In genomic region chr4:32460972-32461371, GRCh38 we compare ENCODE assay signal across 28 cellular contexts.
"Had no signal": no experiment of that assay in that cellular context is flagged by ENCODE, and none has a peak within 500 bp of the region (broad histone marks: within the 10 kb centered on the region; RNA-seq: fewer than 3 reads in every experiment).

No MANE protein-coding gene starts in this region.

- H3K27me3 ChIP-seq: stomach, suprapubic skin, testis, thyroid gland, tibial artery, tibial nerve, transverse colon, upper lobe of left lung, upper lobe of right lung, uterus, vagina had no signal

- FAIRE-seq: urothelium cell line had no signal

- H3K9me3 ChIP-seq: suprapubic skin, testis, thoracic aorta, thyroid gland, tibial artery, tibial nerve, transverse colon, upper lobe of left lung, upper lobe of right lung, uterus, vagina had no signal

- H3K4me1 Mint-ChIP-seq: stimulated activated effector memory CD8-positive, alpha-beta T cell treated with anti-CD3 and anti-CD28 coated beads, Interleukin-12 subunit alpha, Interleukin-12 subunit beta, amount 100 ng/mL, for 72 hours; stimulated activated memory B cell treated with anti-CD40 and anti-IgM and Interleukin-4, amounts not matched to agents 10 μg/mL and 1 μg/mL and 100 μg/mL, for 72 hours; stimulated activated naive B cell treated with anti-CD40 and anti-IgM and Interleukin-4, amounts not matched to agents 10 μg/mL and 1 μg/mL and 100 μg/mL, for 72 hours; stimulated activated naive CD8-positive, alpha-beta T cell treated with anti-CD3 and anti-CD28 coated beads, Interleukin-15, amount 100 ng/mL, for 72 hours had no signal

- DNase-seq: stimulated activated CD4-positive, alpha-beta T cell treated with anti-CD3 and anti-CD28 coated beads, Interleukin-2, amount 100 ng/mL, for 48 hours; stimulated activated CD4-positive, alpha-beta T cell treated with anti-CD3 and anti-CD28 coated beads, Interleukin-4, amount 100 ng/mL, for 1 hour; stimulated activated CD4-positive, alpha-beta T cell treated with anti-CD3 and anti-CD28 coated beads, Interleukin-4, amount 100 ng/mL, for 24 hours; stimulated activated CD4-positive, alpha-beta T cell treated with anti-CD3 and anti-CD28 coated beads, Interleukin-4, amount 100 ng/mL, for 4 hours; stimulated activated CD8-positive, alpha-beta memory T cell treated with anti-CD3 and anti-CD28 coated beads, Interleukin-4, amount 100 ng/mL, for 48 hours; stimulated activated naive B cell treated with anti-CD40 and anti-IgM and Interleukin-4, amounts not matched to agents 10 μg/mL and 1 μg/mL and 100 μg/mL, for 72 hours; stimulated activated naive CD4-positive, alpha-beta T cell; stimulated activated naive CD4-positive, alpha-beta T cell treated with Interleukin-2 at 50 U/mL for 16 hours; stimulated activated naive CD8-positive, alpha-beta T cell treated with anti-CD3 and anti-CD28 coated beads, Interleukin-15, amount 100 ng/mL, for 72 hours; stimulated activated naive CD8-positive, alpha-beta T cell treated with anti-CD3 and anti-CD28 coated beads, Interleukin-15, Interleukin-2, amounts not matched to agents 100 U/mL and 50 U/mL, for 24 hours; stomach; substantia nigra; testis; thyroid gland; tibial artery; transverse colon; upper lobe of left lung; upper lobe of right lung; uterus had no signal

- H3K27ac Mint-ChIP-seq: stimulated activated effector memory CD8-positive, alpha-beta T cell treated with anti-CD3 and anti-CD28 coated beads, Interleukin-12 subunit alpha, Interleukin-12 subunit beta, amount 100 ng/mL, for 72 hours; stimulated activated memory B cell treated with anti-CD40 and anti-IgM and Interleukin-4, amounts not matched to agents 10 μg/mL and 1 μg/mL and 100 μg/mL, for 72 hours; stimulated activated naive B cell treated with anti-CD40 and anti-IgM and Interleukin-4, amounts not matched to agents 10 μg/mL and 1 μg/mL and 100 μg/mL, for 72 hours; stimulated activated naive CD8-positive, alpha-beta T cell treated with anti-CD3 and anti-CD28 coated beads, Interleukin-15, amount 100 ng/mL, for 72 hours; stimulated activated naive CD8-positive, alpha-beta T cell treated with anti-CD3 and anti-CD28 coated beads, Interleukin-15, Interleukin-2, amounts not matched to agents 100 ng/mL and 50 ng/mL, for 24 hours; type B pancreatic cell had no signal

- ATAC-seq: stimulated activated effector memory CD8-positive, alpha-beta T cell treated with anti-CD3 and anti-CD28 coated beads, Interleukin-12 subunit alpha, Interleukin-12 subunit beta, amount 100 ng/mL, for 72 hours; stimulated activated memory B cell treated with anti-CD40 and anti-IgM and Interleukin-4, amounts not matched to agents 10 μg/mL and 1 μg/mL and 100 μg/mL, for 72 hours; stimulated activated naive B cell treated with anti-CD40 and anti-IgM and Interleukin-4, amounts not matched to agents 10 μg/mL and 1 μg/mL and 100 μg/mL, for 72 hours; stimulated activated naive CD8-positive, alpha-beta T cell treated with anti-CD3 and anti-CD28 coated beads, Interleukin-15, amount 100 ng/mL, for 72 hours; stimulated activated naive CD8-positive, alpha-beta T cell treated with anti-CD3 and anti-CD28 coated beads, Interleukin-15, Interleukin-2, amounts not matched to agents 100 U/mL and 50 U/mL, for 24 hours; upper lobe of right lung had no signal

- H3K4me3 Mint-ChIP-seq: stimulated activated effector memory CD8-positive, alpha-beta T cell treated with anti-CD3 and anti-CD28 coated beads, Interleukin-12 subunit alpha, Interleukin-12 subunit beta, amount 100 ng/mL, for 72 hours; stimulated activated memory B cell treated with anti-CD40 and anti-IgM and Interleukin-4, amounts not matched to agents 10 μg/mL and 1 μg/mL and 100 μg/mL, for 72 hours; stimulated activated naive B cell treated with anti-CD40 and anti-IgM and Interleukin-4, amounts not matched to agents 10 μg/mL and 1 μg/mL and 100 μg/mL, for 72 hours; stimulated activated naive CD8-positive, alpha-beta T cell treated with anti-CD3 and anti-CD28 coated beads, Interleukin-15, amount 100 ng/mL, for 72 hours; stimulated activated naive CD8-positive, alpha-beta T cell treated with anti-CD3 and anti-CD28 coated beads, Interleukin-15, Interleukin-2, amounts not matched to agents 100 ng/mL and 50 ng/mL, for 24 hours; type B pancreatic cell had no signal

- H3K9me3 Mint-ChIP-seq: stimulated activated naive B cell treated with anti-CD40 and anti-IgM and Interleukin-4, amounts not matched to agents 10 μg/mL and 1 μg/mL and 100 μg/mL, for 72 hours; stimulated activated naive CD8-positive, alpha-beta T cell treated with anti-CD3 and anti-CD28 coated beads, Interleukin-15, amount 100 ng/mL, for 72 hours had no signal

- H3K27ac ChIP-seq: stomach, suprapubic skin, testis, thoracic aorta, thyroid gland, tibial artery, tibial nerve, transverse colon, upper lobe of left lung, upper lobe of right lung, uterus, vagina had no signal

- H3K36me3 ChIP-seq: stomach, suprapubic skin, thoracic aorta, thyroid gland, tibial artery, tibial nerve, transverse colon, upper lobe of left lung, upper lobe of right lung, uterus, vagina had no signal

- H3K4me3 ChIP-seq: stomach, suprapubic skin, testis, thoracic aorta, thyroid gland, tibial artery, tibial nerve, transverse colon, upper lobe of left lung, upper lobe of right lung, uterus, vagina had no signal

- H3K36me3 Mint-ChIP-seq: stimulated activated effector memory CD8-positive, alpha-beta T cell treated with anti-CD3 and anti-CD28 coated beads, Interleukin-12 subunit alpha, Interleukin-12 subunit beta, amount 100 ng/mL, for 72 hours; stimulated activated memory B cell treated with anti-CD40 and anti-IgM and Interleukin-4, amounts not matched to agents 10 μg/mL and 1 μg/mL and 100 μg/mL, for 72 hours; stimulated activated naive B cell treated with anti-CD40 and anti-IgM and Interleukin-4, amounts not matched to agents 10 μg/mL and 1 μg/mL and 100 μg/mL, for 72 hours; type B pancreatic cell had no signal

- H3K4me1 ChIP-seq: stomach, suprapubic skin, testis, thyroid gland, tibial artery, tibial nerve, transverse colon, upper lobe of left lung, upper lobe of right lung, uterus, vagina had no signal

- H3K27me3 Mint-ChIP-seq: stimulated activated memory B cell treated with anti-CD40 and anti-IgM and Interleukin-4, amounts not matched to agents 10 μg/mL and 1 μg/mL and 100 μg/mL, for 72 hours; stimulated activated naive B cell treated with anti-CD40 and anti-IgM and Interleukin-4, amounts not matched to agents 10 μg/mL and 1 μg/mL and 100 μg/mL, for 72 hours; stimulated activated naive CD8-positive, alpha-beta T cell treated with anti-CD3 and anti-CD28 coated beads, Interleukin-15, amount 100 ng/mL, for 72 hours; stimulated activated naive CD8-positive, alpha-beta T cell treated with anti-CD3 and anti-CD28 coated beads, Interleukin-15, Interleukin-2, amounts not matched to agents 100 ng/mL and 50 ng/mL, for 24 hours; type B pancreatic cell had no signal
